Comparison of ENCODE assay signal across 1 cellular context in genomic region chr13:110265341-110265681, GRCh38.
TF ChIP-seq lines count a peak whose summit lies in the region.

No MANE protein-coding gene starts in this region.

TF ChIP-seq in H1, 55 proteins besides CTCF, POLR2A, EP300 and RAD21 (continued from another document):
- TF ChIP-seq SIN3A (conservative IDR thresholded peaks at IDR 0.05 in 1 of 2, IDR thresholded peaks at IDR 0.05 in 1 of 2; ENCODE audit: low read depth in 1 of 2, low read length in 2 of 2) (no peak), TAF7 (optimal IDR thresholded peaks at IDR 0.05; ENCODE audit: borderline replicate concordance, low read depth, low read length) (no peak), CBX8 (IDR thresholded peaks at IDR 0.05; ENCODE audit: borderline replicate concordance, low read depth, low read length) (no peak), MAX (IDR thresholded peaks at IDR 0.05) (no peak), SAP30 (IDR thresholded peaks at IDR 0.05; ENCODE audit: insufficient read depth, insufficient replicate concordance, low read length) (no peak), TBP (IDR thresholded peaks at IDR 0.05; ENCODE audit: low read depth, low read length) (no peak), KDM1A (IDR thresholded peaks at IDR 0.05; ENCODE audit: borderline replicate concordance, low read length) (no peak), EZH2 (IDR thresholded peaks at IDR 0.05; ENCODE audit: low read depth, low read length, severe bottlenecking) (no peak), MAFK (IDR thresholded peaks at IDR 0.05; ENCODE audit: low read depth, low read length) (no peak), CREB1 (IDR thresholded peaks at IDR 0.05) (no peak), CBX5 (IDR thresholded peaks at IDR 0.05; ENCODE audit: low read depth, low read length) (no peak)
- TF ChIP-seq, protein P1, sequence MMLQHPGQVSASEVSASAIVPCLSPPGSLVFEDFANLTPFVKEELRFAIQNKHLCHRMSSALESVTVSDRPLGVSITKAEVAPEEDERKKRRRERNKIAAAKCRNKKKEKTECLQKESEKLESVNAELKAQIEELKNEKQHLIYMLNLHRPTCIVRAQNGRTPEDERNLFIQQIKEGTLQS (IDR thresholded peaks at IDR 0.05; ENCODE audit: insufficient read depth, low read depth, low read length) = no peak
